In genomic region chr3:90129710-90130109, GRCh38 we compare ENCODE assay signal across 10 cellular contexts.
"Had no signal": no experiment of that assay in that cellular context is flagged by ENCODE, and none has a peak within 500 bp of the region (broad histone marks: within the 10 kb centered on the region; RNA-seq: fewer than 3 reads in every experiment).

No MANE protein-coding gene starts in this region.

- H3K36me3 Mint-ChIP-seq: IgD-negative memory B cell had no signal

- H3K4me2 ChIP-seq: GM23338, KMS-11 had no signal

- H3K4me3 ChIP-seq: GM23338 had no signal

- H2AFZ ChIP-seq: GM23338 had no signal

- DNase-seq: H9, HCEC 1CT, HFFc6, KBM-7 had no signal

- H3K4me3 Mint-ChIP-seq: GM23338, H9, HFFc6, IgD-negative memory B cell had no signal

- H3K27ac ChIP-seq: KMS-11 had no signal

- H3K9ac ChIP-seq: KMS-11 had no signal

- H3K27ac Mint-ChIP-seq: GM23338, H9, HFFc6, IgD-negative memory B cell had no signal

- FAIRE-seq: H1, H54, HTR-8/SVneo had no signal

- H3K4me1 Mint-ChIP-seq: GM23338, H9, IgD-negative memory B cell had no signal

- H3K27me3 Mint-ChIP-seq: IgD-negative memory B cell had no signal
